In the genomic region with DNA sequence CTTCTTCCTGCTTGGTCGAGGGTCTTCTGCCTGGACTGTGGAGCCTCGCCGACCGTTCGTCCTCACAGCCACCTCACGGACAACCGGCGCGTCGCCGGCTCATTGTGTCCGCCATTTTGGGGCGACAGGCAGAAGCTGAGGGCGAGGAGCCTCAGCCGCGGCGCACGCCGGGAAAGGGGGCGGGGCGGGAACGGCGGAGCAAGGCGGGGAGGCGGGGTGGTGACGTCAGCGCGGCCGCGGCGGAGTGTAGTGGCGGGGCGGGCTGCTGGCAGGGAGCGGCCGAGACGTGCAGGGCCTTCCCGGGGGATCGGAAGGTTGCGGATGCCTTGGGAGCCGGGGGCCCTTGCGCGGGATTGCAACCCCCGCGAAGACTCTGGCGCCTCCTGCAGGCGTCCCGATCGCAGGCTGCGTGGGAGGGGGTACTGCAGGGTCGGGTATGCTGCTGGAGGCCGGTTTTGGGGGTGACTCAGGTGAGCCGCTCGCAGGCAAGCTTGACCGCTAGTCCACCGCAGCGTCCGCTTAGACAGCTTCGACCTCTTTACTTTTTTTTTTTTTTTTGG, we compare ENCODE assay signal across 8 cellular contexts. TPM values are rescaled to one million over a fixed set of nuclear protein-coding genes. Genes with fewer than 3 reads are reported as not detected.
DNase-seq lines count a peak whose midpoint lies in the region; ATAC-seq and TF ChIP-seq lines count a peak whose summit lies in the region.

WDR82 (minus strand) TSS at position 140 of the 560 bp plus-strand sequence. CDS start 288 bp downstream, outside the sequence.

- DNase-seq in CD14-positive monocyte (ENCODE audit: low spot score): peak; percentile 93
- peak; percentile 90 for DNase-seq in NCI-H748 (lab: John Stamatoyannopoulos, UW; ENCODE audit: unreplicated experiment)
- DNase-seq in activated CD4-positive, alpha-beta T cell treated with anti-CD3 and anti-CD28 coated beads, Interleukin-2, amount 50 U/mL, for 24 hours (ENCODE audit: low read depth in 1 of 2, low spot score in 1 of 2): peak; percentile 95 to 97
- DNase-seq in stimulated activated CD4-positive, alpha-beta T cell treated with anti-CD3 and anti-CD28 coated beads, Interleukin-4, amount 100 ng/mL, for 24 hours: peak; percentile 98

- H3K27ac ChIP-seq in liver (ENCODE audit: low read depth in 1 of 2, low read length in 2 of 2): peak within 1 kb of the TSS; percentile 93 to 99

- peak within 1 kb of the TSS; percentile 94 to 99 for H3K9ac ChIP-seq in liver (ENCODE audit: low read depth in 1 of 2, low read length in 2 of 2)

- H3K4me1 Mint-ChIP-seq in CD14-positive monocyte: peaks cover 49% of the 10 kb centered on the region
- H3K4me1 Mint-ChIP-seq in dendritic cell treated with granulocyte-macrophage colony-stimulating factor and Interleukin-4, amounts not matched to agents 40 ng/mL and 50 ng/mL, for 4 days (ENCODE audit: low read depth): peaks cover 64% of the 10 kb centered on the region

- TF ChIP-seq RAD21 in liver (IDR thresholded peaks at IDR 0.05): peak; percentile 16 to 44

- peaks cover 0 to 4% (median 0%) of the 10 kb centered on the region in 3 donors for H3K27me3 Mint-ChIP-seq in CD14-positive monocyte (ENCODE audit: low read depth in 3 of 3)
- no peaks in the 10 kb centered on the region for H3K27me3 Mint-ChIP-seq in dendritic cell treated with granulocyte-macrophage colony-stimulating factor and Interleukin-4, amounts not matched to agents 40 ng/mL and 50 ng/mL, for 4 days

- H3K4me1 ChIP-seq in liver (ENCODE audit: control insufficient read depth in 4 of 4, insufficient read depth in 4 of 4, low read length in 3 of 4): peaks cover 4 to 52% (median 39%) of the 10 kb centered on the region in 4 donors

- no peaks in the 10 kb centered on the region for H3K27me3 ChIP-seq in liver (ENCODE audit: control insufficient read depth in 4 of 4, insufficient read depth in 4 of 4, low read length in 3 of 4)

- H3K36me3 Mint-ChIP-seq in CD14-positive monocyte: peaks cover 11 to 31% of the 10 kb centered on the region in 2 donors
- H3K36me3 Mint-ChIP-seq in dendritic cell treated with granulocyte-macrophage colony-stimulating factor and Interleukin-4, amounts not matched to agents 40 ng/mL and 50 ng/mL, for 4 days (ENCODE audit: low read depth): peaks cover 69% of the 10 kb centered on the region

- peak within 1 kb of the TSS; percentile 95 to 100 (median 99) for H3K27ac Mint-ChIP-seq in CD14-positive monocyte
- H3K27ac Mint-ChIP-seq in dendritic cell treated with granulocyte-macrophage colony-stimulating factor and Interleukin-4, amounts not matched to agents 40 ng/mL and 50 ng/mL, for 4 days: peak within 1 kb of the TSS; percentile 91

- TF ChIP-seq CTCF in CD14-positive monocyte (IDR thresholded peaks at IDR 0.05): no peak
- TF ChIP-seq CTCF in liver (IDR thresholded peaks at IDR 0.05; ENCODE audit: low read depth, low read length, missing input control): peak; percentile 23

- ATAC-seq in GM19351 (IDR thresholded peaks at IDR 0.05; ENCODE audit: unreplicated experiment) (peak; percentile 78), HG03521 (IDR thresholded peaks at IDR 0.05; ENCODE audit: unreplicated experiment) (peak; percentile 86)

- peak within 1 kb of the TSS; percentile 81 to 99 (median 82) for H3K4me3 ChIP-seq in liver (ENCODE audit: low read depth in 1 of 3, low read length in 3 of 3)

- under 1% methylated on average over 58 of the region's 58 CpGs for WGBS in liver

- no peaks in the 10 kb centered on the region for H3K9me3 ChIP-seq in liver (ENCODE audit: control insufficient read depth in 4 of 4, low read length in 3 of 4)

- no peaks in the 10 kb centered on the region for H3K9me3 Mint-ChIP-seq in CD14-positive monocyte
- H3K9me3 Mint-ChIP-seq in dendritic cell treated with granulocyte-macrophage colony-stimulating factor and Interleukin-4, amounts not matched to agents 40 ng/mL and 50 ng/mL, for 4 days: no peaks in the 10 kb centered on the region

- peak within 1 kb of the TSS; percentile 98 to 100 for H3K4me3 Mint-ChIP-seq in CD14-positive monocyte
- peak within 1 kb of the TSS; percentile 91 for H3K4me3 Mint-ChIP-seq in dendritic cell treated with granulocyte-macrophage colony-stimulating factor and Interleukin-4, amounts not matched to agents 40 ng/mL and 50 ng/mL, for 4 days

- intact Hi-C loops in CD14-positive monocyte (cut with micrococcal nuclease): loop anchor here (5.0 kb wide), 1 partner anchor 36 kb away; no protein-coding TSS in a partner anchor
- intact Hi-C loops in dendritic cell treated with granulocyte-macrophage colony-stimulating factor and Interleukin-4, amounts not matched to agents 40 ng/mL and 50 ng/mL, for 4 days (cut with micrococcal nuclease): loop anchor here (1.0 to 5.0 kb wide), 2 partner anchors 9 to 41 kb away; partner anchors contain the start of genes GLYCTK and TWF2

- H3K36me3 ChIP-seq in liver (ENCODE audit: control insufficient read depth in 4 of 4, insufficient read depth in 3 of 4, low read depth in 1 of 4, low read length in 3 of 4): peaks cover 0 to 4% (median under 1%) of the 10 kb centered on the region in 4 donors

TF ChIP-seq in liver, 16 proteins besides CTCF, POLR2A, EP300 and RAD21:
- peak in 1 of 2 donors; percentile 31 for TF ChIP-seq JUND (IDR thresholded peaks at IDR 0.05)
- TF ChIP-seq FOXA1 (IDR thresholded peaks at IDR 0.05): no peak
- peak; percentile 6 to 26 for TF ChIP-seq RXRA (IDR thresholded peaks at IDR 0.05)
- TF ChIP-seq HNF4G (IDR thresholded peaks at IDR 0.05): no peak
- peak; percentile 20 for TF ChIP-seq REST (IDR thresholded peaks at IDR 0.05)
- peak; percentile 98 for TF ChIP-seq YY1 (IDR thresholded peaks at IDR 0.05)
- no peak for TF ChIP-seq ATF3 (IDR thresholded peaks at IDR 0.05)
- no peak for TF ChIP-seq HNF4A (conservative IDR thresholded peaks at IDR 0.05)

RNA-seq across cellular contexts. Expression of gene WDR82, which starts in this region (rescaled TPM):
- 10 to 100 TPM; 27.3 to 33.4 TPM for polyA plus RNA-seq in CD14-positive monocyte
- total RNA-seq in liver: 10 to 100 TPM; 31.7 to 44.3 TPM
- 10 to 100 TPM in 1 of 2 donors, 1 to 10 TPM in 1; 4.3 to 19.4 TPM for polyA plus RNA-seq in liver

Comparison
In these comparisons a context has a peak if more than half of its experiments do, and no peak if none do; other contexts are left out.
1. Peak in every context shown above with its lines: DNase-seq, ATAC-seq, H3K4me3 ChIP-seq and H3K27ac ChIP-seq.